8 cellular contexts compared by ENCODE assay signal in the genomic region with DNA sequence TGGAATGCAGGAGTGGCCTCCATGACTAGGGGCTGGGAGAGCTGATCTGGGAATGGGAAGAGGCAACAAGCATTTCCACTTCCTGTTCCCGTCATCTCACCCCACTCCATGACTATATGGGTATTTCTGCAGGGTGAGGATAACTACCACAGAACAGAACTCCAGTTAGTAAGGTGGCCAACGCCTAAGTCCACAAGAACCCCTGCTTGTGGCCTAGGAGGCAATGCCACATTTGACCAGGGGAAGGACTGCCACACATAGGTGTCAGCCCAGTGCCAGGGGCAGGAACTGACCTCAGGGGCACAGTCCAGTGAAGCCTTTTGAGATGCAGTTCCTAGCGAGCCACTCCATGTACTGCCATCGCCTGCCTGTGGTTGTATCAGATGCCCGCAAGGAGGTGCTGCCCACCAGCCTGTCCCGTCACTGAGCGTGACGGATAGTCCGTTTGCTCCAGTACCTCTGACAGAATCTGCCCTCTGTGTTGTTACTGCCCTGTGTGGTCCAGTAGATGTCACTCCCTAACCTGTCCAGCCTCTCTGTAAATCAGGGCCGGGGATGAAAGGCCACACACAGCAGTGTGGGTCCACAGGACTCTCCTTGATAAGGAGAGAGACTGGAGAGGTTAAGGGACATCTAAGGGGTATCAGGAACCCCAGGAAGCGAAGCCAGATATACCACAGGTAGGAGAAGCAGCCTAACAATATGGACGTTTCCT. TPM values are rescaled to one million over a fixed set of nuclear protein-coding genes. Genes with fewer than 3 reads are reported as not detected.
DNase-seq lines count a peak whose midpoint lies in the region; ATAC-seq and TF ChIP-seq lines count a peak whose summit lies in the region.

No MANE protein-coding gene starts in this region.

- H3K27ac ChIP-seq in neuronal stem cell (replicated peaks; ENCODE audit: low read length), result no peak overlapping the region

- no peak overlapping the region for H2BK120ac ChIP-seq in neuronal stem cell (ENCODE audit: low read depth, low read length)

- H4K8ac ChIP-seq in neuronal stem cell (ENCODE audit: low read depth, low read length), result no peak overlapping the region

- peak; percentile 65 for TF ChIP-seq CTCF in AG10803 (conservative IDR thresholded peaks at IDR 0.05; ENCODE audit: low read length)
- TF ChIP-seq CTCF in fibroblast of pulmonary artery (IDR thresholded peaks at IDR 0.05; ENCODE audit: low read length, missing control alignments), result peak; percentile 80

- no peaks in the 10 kb centered on the region for H3K9me3 Mint-ChIP-seq in activated CD8-positive, alpha-beta T cell treated with anti-CD3 and anti-CD28 coated beads, Interleukin-2, amount 10 ng/mL, durations not matched to agents 7 days and 5 days (ENCODE audit: insufficient read depth)

- H3K27me3 Mint-ChIP-seq in activated CD8-positive, alpha-beta T cell treated with anti-CD3 and anti-CD28 coated beads, Interleukin-2, amount 10 ng/mL, durations not matched to agents 7 days and 5 days (ENCODE audit: low read depth), result peaks cover 23% of the 10 kb centered on the region

- WGBS in neuronal stem cell (ENCODE audit: extremely low coverage in 2 of 2, insufficient read length in 2 of 2, insufficient replicate concordance in 1 of 2), 2 donors, result no CpG with 5 or more reads among the region's 12 CpGs

- no peak overlapping the region for H2BK5ac ChIP-seq in neuronal stem cell (ENCODE audit: low read length)

- H3K4me1 ChIP-seq in neuronal stem cell (ENCODE audit: control insufficient read depth in 2 of 2, insufficient read depth in 1 of 2, low read depth in 1 of 2, low read length in 2 of 2), result peaks cover 4 to 7% of the 10 kb centered on the region in 2 donors

- no peak overlapping the region for H3K4me3 ChIP-seq in AG10803 (ENCODE audit: low read length)
- no peak overlapping the region for H3K4me3 ChIP-seq in fibroblast of pulmonary artery (replicated peaks; ENCODE audit: low read depth, low read length)
- no peak overlapping the region for H3K4me3 ChIP-seq in neuronal stem cell (ENCODE audit: low read length in 2 of 2)

- H3K27ac Mint-ChIP-seq in activated CD8-positive, alpha-beta T cell treated with anti-CD3 and anti-CD28 coated beads, Interleukin-2, amount 10 ng/mL, durations not matched to agents 7 days and 5 days, result no peak overlapping the region

- H3K36me3 Mint-ChIP-seq in activated CD8-positive, alpha-beta T cell treated with anti-CD3 and anti-CD28 coated beads, Interleukin-2, amount 10 ng/mL, durations not matched to agents 7 days and 5 days (ENCODE audit: low read depth), result no peaks in the 10 kb centered on the region

- H3K4me3 Mint-ChIP-seq in activated CD8-positive, alpha-beta T cell treated with anti-CD3 and anti-CD28 coated beads, Interleukin-2, amount 10 ng/mL, durations not matched to agents 7 days and 5 days, result no peak overlapping the region

- no peaks in the 10 kb centered on the region for H3K36me3 ChIP-seq in neuronal stem cell (replicated peaks in 1 of 2; ENCODE audit: control insufficient read depth in 2 of 2, insufficient read depth in 2 of 2, low read length in 2 of 2)

- peak overlapping the region; percentile 22 for H3K23ac ChIP-seq in neuronal stem cell (ENCODE audit: low read depth, low read length, poor library complexity)

- H3K9me3 ChIP-seq in neuronal stem cell (replicated peaks in 1 of 2; ENCODE audit: control insufficient read depth in 2 of 2, insufficient read depth in 1 of 2, low read depth in 1 of 2, low read length in 2 of 2), result no peaks in the 10 kb centered on the region

- no peak overlapping the region for H2BK15ac ChIP-seq in neuronal stem cell (ENCODE audit: low read length)

- no peak overlapping the region for H3K4ac ChIP-seq in neuronal stem cell (ENCODE audit: low read length)

- H3K4me2 ChIP-seq in neuronal stem cell (ENCODE audit: insufficient read depth, low read length, poor library complexity, severe bottlenecking), result no peak overlapping the region

- peak; percentile 37 for ATAC-seq in GM21360 (IDR thresholded peaks at IDR 0.05; ENCODE audit: unreplicated experiment)
- peak; percentile 38 for ATAC-seq in activated CD8-positive, alpha-beta T cell treated with anti-CD3 and anti-CD28 coated beads, Interleukin-2, amount 10 ng/mL, durations not matched to agents 7 days and 5 days
- no peak for ATAC-seq in GM21723 (IDR thresholded peaks at IDR 0.05; ENCODE audit: unreplicated experiment)

- H3K18ac ChIP-seq in neuronal stem cell (ENCODE audit: low read length), result peak overlapping the region; percentile 51

- peak overlapping the region; percentile 72 for H2AFZ ChIP-seq in neuronal stem cell (ENCODE audit: low read length)

- no peak overlapping the region for H2AK5ac ChIP-seq in neuronal stem cell (ENCODE audit: low read depth, low read length)

- H3K4me1 Mint-ChIP-seq in activated CD8-positive, alpha-beta T cell treated with anti-CD3 and anti-CD28 coated beads, Interleukin-2, amount 10 ng/mL, durations not matched to agents 7 days and 5 days (ENCODE audit: low read depth), result peaks cover 20% of the 10 kb centered on the region

- POLR2A ChIA-PET in activated CD8-positive, alpha-beta T cell treated with anti-CD3 and anti-CD28 coated beads, Interleukin-2, amount 10 ng/mL, durations not matched to agents 7 days and 5 days (lab: Charles Lee), result interaction anchor here (1.4 kb wide), 1 partner anchor 267 kb away, joined by 5 read pairs; no protein-coding TSS in a partner anchor

- H3K9ac ChIP-seq in neuronal stem cell (ENCODE audit: low read depth, low read length, poor library complexity), result no peak overlapping the region

- peaks cover 0 to 3% (median 0%) of the 10 kb centered on the region in 3 experiments for H3K27me3 ChIP-seq in neuronal stem cell (ENCODE audit: control insufficient read depth in 3 of 3, insufficient read depth in 3 of 3, low read depth in 1 of 3, low read length in 3 of 3)

- no peak overlapping the region for H2BK12ac ChIP-seq in neuronal stem cell (ENCODE audit: low read length)

- H4K91ac ChIP-seq in neuronal stem cell (ENCODE audit: low read depth, low read length, poor library complexity), result no peak overlapping the region

- DNase-seq in AG10803 (ENCODE audit: low read depth) (peak; percentile 53), NCI-H524 treated with DMSO at 0.1 percent for 48 hours (lab: John Stamatoyannopoulos, UW) (peak; percentile 77), fibroblast of pulmonary artery (ENCODE audit: low read depth) (peak; percentile 74), neuronal stem cell (ENCODE audit: low spot score) (peak; percentile 69), NCI-H1436 treated with DMSO at 0.1 percent for 48 hours (lab: John Stamatoyannopoulos, UW) (no peak)
- peak; percentile 56 for DNase-seq in activated CD8-positive, alpha-beta T cell treated with anti-CD3 and anti-CD28 coated beads, Interleukin-2, amount 10 ng/mL, durations not matched to agents 7 days and 5 days

- peaks cover 4% of the 10 kb centered on the region for H3K79me1 ChIP-seq in neuronal stem cell (ENCODE audit: low read depth, low read length)

- H3K14ac ChIP-seq in neuronal stem cell (ENCODE audit: low read length), result no peak overlapping the region

- CTCF ChIA-PET in activated CD8-positive, alpha-beta T cell treated with anti-CD3 and anti-CD28 coated beads, Interleukin-2, amount 10 ng/mL, durations not matched to agents 7 days and 5 days (lab: Charles Lee), result interaction anchor here (0.9 to 2.2 kb wide), 20 partner anchors 11 to 267 kb away, joined by 3 to 23 read pairs (median 6); partner anchors contain the start of genes SLC51B and UBAP1L

RNA-seq across cellular contexts. Expression of gene MTFMT, which starts 3.5 kb away (rescaled TPM):
- total RNA-seq in activated CD8-positive, alpha-beta T cell treated with anti-CD3 and anti-CD28 coated beads, Interleukin-2, amount 10 ng/mL, durations not matched to agents 7 days and 5 days, result 10 to 100 TPM; 16.2 to 19.3 TPM
- polyA plus RNA-seq in neuronal stem cell (2013, experiment 1 of 2), result 14.3 TPM
- 14.6 TPM for polyA plus RNA-seq in neuronal stem cell (2013, experiment 2 of 2)

RNA-seq across cellular contexts. Expression of gene SLC51B, which starts 12.2 kb away (rescaled TPM):
- total RNA-seq in activated CD8-positive, alpha-beta T cell treated with anti-CD3 and anti-CD28 coated beads, Interleukin-2, amount 10 ng/mL, durations not matched to agents 7 days and 5 days, result not detected
- polyA plus RNA-seq in neuronal stem cell (2013, experiment 1 of 2), result not detected
- polyA plus RNA-seq in neuronal stem cell (2013, experiment 2 of 2), result not detected

RNA-seq across cellular contexts. Expression of gene RASL12, which starts 34.8 kb away (rescaled TPM):
- not detected for total RNA-seq in activated CD8-positive, alpha-beta T cell treated with anti-CD3 and anti-CD28 coated beads, Interleukin-2, amount 10 ng/mL, durations not matched to agents 7 days and 5 days
- polyA plus RNA-seq in neuronal stem cell (2013, experiment 1 of 2), result 4.1 TPM
- polyA plus RNA-seq in neuronal stem cell (2013, experiment 2 of 2), result 4.2 TPM

RNA-seq across cellular contexts. Expression of gene SPG21, which starts 43.3 kb away (rescaled TPM):
- total RNA-seq in activated CD8-positive, alpha-beta T cell treated with anti-CD3 and anti-CD28 coated beads, Interleukin-2, amount 10 ng/mL, durations not matched to agents 7 days and 5 days, result 10 to 100 TPM; 53.8 to 55.1 TPM
- polyA plus RNA-seq in neuronal stem cell (2013, experiment 1 of 2), result 73.0 TPM
- 75.2 TPM for polyA plus RNA-seq in neuronal stem cell (2013, experiment 2 of 2)

RNA-seq across cellular contexts. Expression of gene KBTBD13, which starts 43.6 kb away (rescaled TPM):
- not detected for total RNA-seq in activated CD8-positive, alpha-beta T cell treated with anti-CD3 and anti-CD28 coated beads, Interleukin-2, amount 10 ng/mL, durations not matched to agents 7 days and 5 days
- 0.01 TPM for polyA plus RNA-seq in neuronal stem cell (2013, experiment 1 of 2)
- polyA plus RNA-seq in neuronal stem cell (2013, experiment 2 of 2), result not detected
